ENCODE assay signal across 9 cellular contexts in genomic region chrX:154093965-154094364, GRCh38. TPM values are rescaled to one million over a fixed set of nuclear protein-coding genes. Genes with fewer than 3 reads are reported as not detected.
A peak's percentile ranks its signal among the peaks of the same experiment; 100 is the strongest.
DNase-seq lines count a peak whose midpoint lies in the region; ATAC-seq and TF ChIP-seq lines count a peak whose summit lies in the region.
"Had no signal": no experiment of that assay in that cellular context is flagged by ENCODE, and none has a peak within 500 bp of the region (broad histone marks: within the 10 kb centered on the region; RNA-seq: fewer than 3 reads in every experiment).

No MANE protein-coding gene starts in this region.

- POLR2A ChIA-PET in activated naive CD8-positive, alpha-beta T cell treated with anti-CD3 and anti-CD28 coated beads, Interleukin-2, amount 10 ng/mL, durations not matched to agents 7 days and 5 days (lab: Charles Lee), result interaction anchor here (0.6 to 0.7 kb wide), 2 partner anchors 55 to 326 kb away, joined by 3 to 4 read pairs; no protein-coding TSS in a partner anchor

- peaks cover 62% of the 10 kb centered on the region for H3K4me1 Mint-ChIP-seq in activated naive CD4-positive, alpha-beta T cell treated with anti-CD3 and anti-CD28 coated beads for 36 hours (ENCODE audit: low read depth)
- peaks cover 49% of the 10 kb centered on the region for H3K4me1 Mint-ChIP-seq in activated naive CD8-positive, alpha-beta T cell treated with anti-CD3 and anti-CD28 coated beads, Interleukin-2, amount 10 ng/mL, durations not matched to agents 7 days and 5 days
- peaks cover 34% of the 10 kb centered on the region for H3K4me1 Mint-ChIP-seq in CD14-positive monocyte

- no peak for TF ChIP-seq POLR2A in testis (IDR thresholded peaks at IDR 0.05)

- H3K4me3 Mint-ChIP-seq in activated naive CD4-positive, alpha-beta T cell treated with anti-CD3 and anti-CD28 coated beads for 36 hours, result peak overlapping the region; percentile 47
- peak overlapping the region; percentile 90 for H3K4me3 Mint-ChIP-seq in activated naive CD8-positive, alpha-beta T cell treated with anti-CD3 and anti-CD28 coated beads, Interleukin-2, amount 10 ng/mL, durations not matched to agents 7 days and 5 days
- H3K4me3 Mint-ChIP-seq in CD14-positive monocyte, result no peak overlapping the region

- H3K27ac ChIP-seq in iPS-20b (ENCODE audit: low read length), result no peak overlapping the region
- no peak overlapping the region for H3K27ac ChIP-seq in thoracic aorta
- H3K27ac ChIP-seq in testis, result no peak overlapping the region

- CTCF ChIA-PET in activated naive CD4-positive, alpha-beta T cell treated with anti-CD3 and anti-CD28 coated beads for 36 hours (lab: Charles Lee), result interaction anchor here (0.6 to 1.7 kb wide), 3 partner anchors 10 to 42 kb away, joined by 3 to 4 read pairs (median 4); no protein-coding TSS in a partner anchor

- H3K27ac Mint-ChIP-seq in activated naive CD4-positive, alpha-beta T cell treated with anti-CD3 and anti-CD28 coated beads for 36 hours, result peak overlapping the region; percentile 66
- H3K27ac Mint-ChIP-seq in activated naive CD8-positive, alpha-beta T cell treated with anti-CD3 and anti-CD28 coated beads, Interleukin-2, amount 10 ng/mL, durations not matched to agents 7 days and 5 days, result no peak overlapping the region
- peak overlapping the region in 3 of 7 donors; percentile 2 to 72 (median 30) for H3K27ac Mint-ChIP-seq in CD14-positive monocyte

- no peak for DNase-seq in activated naive CD4-positive, alpha-beta T cell treated with anti-CD3 and anti-CD28 coated beads for 36 hours
- DNase-seq in activated naive CD4-positive, alpha-beta T cell (lab: John Stamatoyannopoulos, UW), result no peak
- DNase-seq in activated naive CD8-positive, alpha-beta T cell treated with anti-CD3 and anti-CD28 coated beads, Interleukin-2, amount 10 ng/mL, durations not matched to agents 7 days and 5 days, result no peak
- DNase-seq in thoracic aorta (ENCODE audit: low spot score) (no peak), testis (no peak), Right ventricle myocardium inferior (ENCODE audit: missing footprints) (no peak), CD14-positive monocyte (ENCODE audit: low spot score) (no peak)
- DNase-seq: T-helper 9 cell had no signal

- peaks cover 11% of the 10 kb centered on the region; the same call in 1 of the 2 replicates for H3K36me3 ChIP-seq in iPS-20b (ENCODE audit: insufficient read depth, low read depth, low read length)
- no peaks in the 10 kb centered on the region for H3K36me3 ChIP-seq in thoracic aorta
- no peaks in the 10 kb centered on the region for H3K36me3 ChIP-seq in testis (ENCODE audit: low read depth, missing control alignments)

- no peaks in the 10 kb centered on the region for H3K27me3 Mint-ChIP-seq in activated naive CD4-positive, alpha-beta T cell treated with anti-CD3 and anti-CD28 coated beads for 36 hours (ENCODE audit: low read depth)
- H3K27me3 Mint-ChIP-seq in activated naive CD8-positive, alpha-beta T cell treated with anti-CD3 and anti-CD28 coated beads, Interleukin-2, amount 10 ng/mL, durations not matched to agents 7 days and 5 days, result no peaks in the 10 kb centered on the region
- H3K27me3 Mint-ChIP-seq in CD14-positive monocyte (ENCODE audit: low read depth in 3 of 3), result peaks cover 0 to 13% (median 0%) of the 10 kb centered on the region in 3 donors

- H3K36me3 Mint-ChIP-seq in activated naive CD4-positive, alpha-beta T cell treated with anti-CD3 and anti-CD28 coated beads for 36 hours (ENCODE audit: low read depth), result peaks cover 11% of the 10 kb centered on the region
- H3K36me3 Mint-ChIP-seq in activated naive CD8-positive, alpha-beta T cell treated with anti-CD3 and anti-CD28 coated beads, Interleukin-2, amount 10 ng/mL, durations not matched to agents 7 days and 5 days, result peaks cover 5% of the 10 kb centered on the region
- peaks cover 17 to 20% of the 10 kb centered on the region in 2 donors for H3K36me3 Mint-ChIP-seq in CD14-positive monocyte

- WGBS in testis, 2 donors, result 20 to 49% methylated on average over 5 of the region's 5 CpGs

- H3K27me3 ChIP-seq in iPS-20b (ENCODE audit: insufficient read depth, low read length) (no peaks in the 10 kb centered on the region), thoracic aorta (replicated peaks; ENCODE audit: insufficient read depth) (no peaks in the 10 kb centered on the region), testis (no peaks in the 10 kb centered on the region)

- H3K9me3 ChIP-seq in iPS-20b (ENCODE audit: insufficient read depth, low read depth, low read length) (no peaks in the 10 kb centered on the region), thoracic aorta (no peaks in the 10 kb centered on the region), testis (no peaks in the 10 kb centered on the region)

- no peak for TF ChIP-seq CTCF in thoracic aorta (IDR thresholded peaks at IDR 0.05)
- no peak for TF ChIP-seq CTCF in testis (IDR thresholded peaks at IDR 0.05)
- no peak for TF ChIP-seq CTCF in CD14-positive monocyte (IDR thresholded peaks at IDR 0.05)

- H3K4me3 ChIP-seq in iPS-20b (ENCODE audit: low read length), result peak overlapping the region; percentile 53
- H3K4me3 ChIP-seq in thoracic aorta, result peak overlapping the region; percentile 72
- no peak overlapping the region for H3K4me3 ChIP-seq in testis

- H3K9me3 Mint-ChIP-seq in activated naive CD4-positive, alpha-beta T cell treated with anti-CD3 and anti-CD28 coated beads for 36 hours, result no peaks in the 10 kb centered on the region
- no peaks in the 10 kb centered on the region for H3K9me3 Mint-ChIP-seq in activated naive CD8-positive, alpha-beta T cell treated with anti-CD3 and anti-CD28 coated beads, Interleukin-2, amount 10 ng/mL, durations not matched to agents 7 days and 5 days
- H3K9me3 Mint-ChIP-seq in CD14-positive monocyte, result peaks cover 0 to 16% (median 7%) of the 10 kb centered on the region in 7 donors

- H3K4me1 ChIP-seq in iPS-20b (ENCODE audit: insufficient read depth, low read length) (peaks cover 38% of the 10 kb centered on the region), thoracic aorta (ENCODE audit: control insufficient read depth in 1 of 2, low read depth in 2 of 2) (peaks cover 21 to 49% of the 10 kb centered on the region in 2 donors), testis (peaks cover 7% of the 10 kb centered on the region)

- intact Hi-C loops in activated naive CD4-positive, alpha-beta T cell treated with anti-CD3 and anti-CD28 coated beads for 36 hours (cut with micrococcal nuclease), result loop anchor here (10.0 kb wide), 1 partner anchor 759 kb away; the partner anchor contains the start of gene ZNF275
- intact Hi-C loops in testis (cut with DNase I; ENCODE audit: low total_unique reads), result no loop called here
- intact Hi-C loops in Right ventricle myocardium inferior (cut with DNase I), result no loop called here
- intact Hi-C loops in CD14-positive monocyte (cut with micrococcal nuclease), result loop anchor here in 1 of 2 donors (10.0 kb wide), 1 partner anchor 79 kb away; the partner anchor contains the start of gene IRAK1

- no peak for ATAC-seq in activated naive CD8-positive, alpha-beta T cell treated with anti-CD3 and anti-CD28 coated beads, Interleukin-2, amount 10 ng/mL, durations not matched to agents 7 days and 5 days (ENCODE audit: low read depth)
- ATAC-seq in thoracic aorta (ENCODE audit: insufficient number of reproducible peaks, low FRiP score, low read depth), result no peak
- no peak for ATAC-seq in Right ventricle myocardium inferior

- H3K9ac ChIP-seq in iPS-20b (ENCODE audit: low read depth, low read length), result peak overlapping the region; percentile 37; the same call in 1 of the 2 replicates

RNA-seq across cellular contexts. Expression of gene MECP2, which starts 3.6 kb away (rescaled TPM):
- total RNA-seq in activated naive CD4-positive, alpha-beta T cell treated with anti-CD3 and anti-CD28 coated beads for 36 hours, result 10 to 100 TPM; 47.1 to 50.2 TPM
- 10 to 100 TPM; 81.9 to 82.8 TPM for total RNA-seq in activated naive CD8-positive, alpha-beta T cell treated with anti-CD3 and anti-CD28 coated beads, Interleukin-2, amount 10 ng/mL, durations not matched to agents 7 days and 5 days
- total RNA-seq in thoracic aorta, result 100 to 1,000 TPM in 1 of 2 donors, 10 to 100 TPM in 1; 57.0 to 113 TPM
- 10 to 100 TPM; 85.4 to 86.4 TPM for total RNA-seq in testis
- polyA plus RNA-seq in testis (ENCODE audit: insufficient read depth, low read depth, low replicate concordance), result 25.0 TPM
- 32.8 TPM for total RNA-seq in Right ventricle myocardium inferior
- 1 to 10 TPM; 5.2 to 9.6 TPM for polyA plus RNA-seq in CD14-positive monocyte

RNA-seq across cellular contexts. Expression of gene OPN1LW, which starts 50.1 kb away (rescaled TPM):
- not detected for total RNA-seq in activated naive CD4-positive, alpha-beta T cell treated with anti-CD3 and anti-CD28 coated beads for 36 hours
- not detected for total RNA-seq in activated naive CD8-positive, alpha-beta T cell treated with anti-CD3 and anti-CD28 coated beads, Interleukin-2, amount 10 ng/mL, durations not matched to agents 7 days and 5 days
- total RNA-seq in thoracic aorta (not detected), testis (under 1 TPM in 1 of 2 donors, not detected in 1; 0.31 TPM), Right ventricle myocardium inferior (not detected)
- polyA plus RNA-seq in testis (ENCODE audit: insufficient read depth, low read depth, low replicate concordance) (not detected), CD14-positive monocyte (not detected)

Comparison
In these comparisons a context has a peak if more than half of its experiments do, and no peak if none do; other contexts are left out.
1. H3K4me3 Mint-ChIP-seq: peak in activated naive CD4-positive, alpha-beta T cell treated with anti-CD3 and anti-CD28 coated beads for 36 hours (single experiment) and activated naive CD8-positive, alpha-beta T cell treated with anti-CD3 and anti-CD28 coated beads, Interleukin-2, amount 10 ng/mL, durations not matched to agents 7 days and 5 days (single experiment); none in CD14-positive monocyte (0 of 2).
2. H3K4me3 ChIP-seq: peak in iPS-20b (single experiment) and thoracic aorta (single experiment); none in testis (0 of 2).